16 cellular contexts compared by ENCODE assay signal in genomic region chr5:62082370-62082778, GRCh38.
DNase-seq lines count a peak whose midpoint lies in the region; ATAC-seq and TF ChIP-seq lines count a peak whose summit lies in the region.
"Had no signal": no experiment of that assay in that cellular context is flagged by ENCODE, and none has a peak within 500 bp of the region (broad histone marks: within the 10 kb centered on the region; RNA-seq: fewer than 3 reads in every experiment).

No MANE protein-coding gene starts in this region.

- H3K27ac ChIP-seq in CD8-positive, alpha-beta T cell (ENCODE audit: low read depth, low read length) = no peak overlapping the region
- H3K27ac ChIP-seq: BLaER1, prostate gland had no signal

- H3K4me3 ChIP-seq in BJ (ENCODE audit: low read depth, low read length) = no peak overlapping the region
- no peak overlapping the region for H3K4me3 ChIP-seq in CD8-positive, alpha-beta T cell (ENCODE audit: low read depth, low read length)
- H3K4me3 ChIP-seq: BLaER1, prostate gland had no signal

- intact Hi-C loops in CD8-positive, alpha-beta T cell (cut with DNase I, micrococcal nuclease) = no loop called here

- H3K4me3 Mint-ChIP-seq in CD8-positive, alpha-beta T cell = no peak overlapping the region
- H3K4me3 Mint-ChIP-seq: stimulated activated naive B cell treated with anti-CD40 and anti-IgM and Interleukin-4, amounts not matched to agents 10 μg/mL and 1 μg/mL and 100 μg/mL, for 72 hours had no signal

- H3K9me3 Mint-ChIP-seq in CD8-positive, alpha-beta T cell = no peaks in the 10 kb centered on the region

- H3K27ac Mint-ChIP-seq in CD8-positive, alpha-beta T cell = no peak overlapping the region
- H3K27ac Mint-ChIP-seq: stimulated activated naive B cell treated with anti-CD40 and anti-IgM and Interleukin-4, amounts not matched to agents 10 μg/mL and 1 μg/mL and 100 μg/mL, for 72 hours had no signal

- H3K36me3 Mint-ChIP-seq in CD8-positive, alpha-beta T cell = no peaks in the 10 kb centered on the region
- H3K36me3 Mint-ChIP-seq: stimulated activated naive B cell treated with anti-CD40 and anti-IgM and Interleukin-4, amounts not matched to agents 10 μg/mL and 1 μg/mL and 100 μg/mL, for 72 hours had no signal

- H3K36me3 ChIP-seq in BJ (ENCODE audit: control insufficient read depth, insufficient read depth, low read length) = no peaks in the 10 kb centered on the region
- no peaks in the 10 kb centered on the region for H3K36me3 ChIP-seq in CD8-positive, alpha-beta T cell (ENCODE audit: insufficient read depth, low read length)
- H3K36me3 ChIP-seq: BLaER1, prostate gland had no signal

- no peaks in the 10 kb centered on the region for H3K4me1 Mint-ChIP-seq in CD8-positive, alpha-beta T cell (ENCODE audit: low read depth)
- H3K4me1 Mint-ChIP-seq: stimulated activated naive B cell treated with anti-CD40 and anti-IgM and Interleukin-4, amounts not matched to agents 10 μg/mL and 1 μg/mL and 100 μg/mL, for 72 hours had no signal

- peaks cover 6% of the 10 kb centered on the region for H3K27me3 ChIP-seq in BJ (ENCODE audit: control insufficient read depth, insufficient read depth, low read length)
- no peaks in the 10 kb centered on the region for H3K27me3 ChIP-seq in CD8-positive, alpha-beta T cell (ENCODE audit: insufficient read depth, low read length)
- H3K27me3 ChIP-seq: BLaER1 had no signal

- ATAC-seq in CD8-positive, alpha-beta T cell = no peak
- ATAC-seq in GM19328 (IDR thresholded peaks at IDR 0.05; ENCODE audit: unreplicated experiment) = no peak
- ATAC-seq: stimulated activated naive B cell treated with anti-CD40 and anti-IgM and Interleukin-4, amounts not matched to agents 10 μg/mL and 1 μg/mL and 100 μg/mL, for 72 hours had no signal

- no peak for TF ChIP-seq CTCF in BJ (IDR thresholded peaks at IDR 0.05; ENCODE audit: insufficient read depth, low read depth, low read length)
- no peak for TF ChIP-seq CTCF in CD8-positive, alpha-beta T cell (IDR thresholded peaks at IDR 0.05)

- DNase-seq in BJ (ENCODE audit: low read depth) (peak; percentile 28), LoVo (ENCODE audit: low spot score) (peak; percentile 57), astrocyte of the hippocampus (ENCODE audit: low read depth, low spot score) (peak; percentile 5), kidney glomerular epithelial cell (lab: John Stamatoyannopoulos, UW) (peak; percentile 80), DMS79 (lab: John Stamatoyannopoulos, UW) (no peak), NCI-H2107 treated with DMSO at 0.1 percent for 48 hours (lab: John Stamatoyannopoulos, UW; ENCODE audit: unreplicated experiment) (no peak)
- DNase-seq in CD8-positive, alpha-beta T cell = no peak
- DNase-seq: activated T-cell treated with anti-CD3 and anti-CD28 coated beads for 4 hours; GF-D8; NCI-H1436 treated with DMSO at 0.1 percent for 48 hours; NCI-H748 treated with DMSO at 0.1 percent for 48 hours; stimulated activated CD4-positive, alpha-beta T cell treated with anti-CD3 and anti-CD28 coated beads, Interleukin-2, amount 100 ng/mL, for 48 hours; stimulated activated naive B cell treated with anti-CD40 and anti-IgM and Interleukin-4, amounts not matched to agents 10 μg/mL and 1 μg/mL and 100 μg/mL, for 72 hours had no signal

- POLR2A ChIA-PET in BJ (lab: Charles Lee) = no interaction called here
- POLR2A ChIA-PET in CD8-positive, alpha-beta T cell (lab: Charles Lee) = no interaction called here

- no peaks in the 10 kb centered on the region for H3K9me3 ChIP-seq in CD8-positive, alpha-beta T cell (ENCODE audit: low read length)
- H3K9me3 ChIP-seq: BLaER1, prostate gland had no signal

- H3K27me3 Mint-ChIP-seq in CD8-positive, alpha-beta T cell (ENCODE audit: low read depth) = no peaks in the 10 kb centered on the region

- no peaks in the 10 kb centered on the region for H3K4me1 ChIP-seq in CD8-positive, alpha-beta T cell (ENCODE audit: insufficient read depth, low read length)
- H3K4me1 ChIP-seq: BLaER1, prostate gland had no signal

- CTCF ChIA-PET in BJ (lab: Yijun Ruan, JAX) = no interaction called here
- CTCF ChIA-PET in CD8-positive, alpha-beta T cell (lab: Charles Lee) = no interaction called here

Comparison
In these comparisons a context has a peak if more than half of its experiments do, and no peak if none do; other contexts are left out.
1. DNase-seq: peak in BJ (single experiment), LoVo (single experiment), astrocyte of the hippocampus (single experiment) and kidney glomerular epithelial cell (single experiment); none in DMS79 (single experiment), CD8-positive, alpha-beta T cell (0 of 7) and NCI-H2107 treated with DMSO at 0.1 percent for 48 hours (single experiment).